In genomic region chr7:50567715-50568261, GRCh38 we compare ENCODE assay signal across 9 cellular contexts. TPM values are rescaled to one million over a fixed set of nuclear protein-coding genes. Genes with fewer than 3 reads are reported as not detected.
"Had no signal": no experiment of that assay in that cellular context is flagged by ENCODE, and none has a peak within 500 bp of the region (broad histone marks: within the 10 kb centered on the region; RNA-seq: fewer than 3 reads in every experiment).

No MANE protein-coding gene starts in this region.

- H3K27ac ChIP-seq: KMS-11 had no signal

- DNase-seq: H9, HCEC 1CT, KBM-7 had no signal

- H3K27ac Mint-ChIP-seq: GM23338, H9, IgD-negative memory B cell had no signal

- H3K4me1 Mint-ChIP-seq: GM23338, IgD-negative memory B cell had no signal

- H2AFZ ChIP-seq: GM23338 had no signal

- H3K4me3 Mint-ChIP-seq: GM23338, H9, IgD-negative memory B cell had no signal

- H3K4me2 ChIP-seq: GM23338, KMS-11 had no signal

- ATAC-seq: GM23338 had no signal

- FAIRE-seq: H1, H54, HTR-8/SVneo had no signal

- H3K4me3 ChIP-seq: GM23338 had no signal

- H3K9ac ChIP-seq: KMS-11 had no signal

- H3K36me3 Mint-ChIP-seq: IgD-negative memory B cell had no signal

RNA-seq across cellular contexts. Expression of gene DDC, which starts 2.6 kb away (rescaled TPM):
- total RNA-seq: GM23338, H1, H9 had no signal
- polyA plus RNA-seq: GM23338, IgD-negative memory B cell had no signal
